Comparison of ENCODE assay signal across 1 cellular context in the genomic region with DNA sequence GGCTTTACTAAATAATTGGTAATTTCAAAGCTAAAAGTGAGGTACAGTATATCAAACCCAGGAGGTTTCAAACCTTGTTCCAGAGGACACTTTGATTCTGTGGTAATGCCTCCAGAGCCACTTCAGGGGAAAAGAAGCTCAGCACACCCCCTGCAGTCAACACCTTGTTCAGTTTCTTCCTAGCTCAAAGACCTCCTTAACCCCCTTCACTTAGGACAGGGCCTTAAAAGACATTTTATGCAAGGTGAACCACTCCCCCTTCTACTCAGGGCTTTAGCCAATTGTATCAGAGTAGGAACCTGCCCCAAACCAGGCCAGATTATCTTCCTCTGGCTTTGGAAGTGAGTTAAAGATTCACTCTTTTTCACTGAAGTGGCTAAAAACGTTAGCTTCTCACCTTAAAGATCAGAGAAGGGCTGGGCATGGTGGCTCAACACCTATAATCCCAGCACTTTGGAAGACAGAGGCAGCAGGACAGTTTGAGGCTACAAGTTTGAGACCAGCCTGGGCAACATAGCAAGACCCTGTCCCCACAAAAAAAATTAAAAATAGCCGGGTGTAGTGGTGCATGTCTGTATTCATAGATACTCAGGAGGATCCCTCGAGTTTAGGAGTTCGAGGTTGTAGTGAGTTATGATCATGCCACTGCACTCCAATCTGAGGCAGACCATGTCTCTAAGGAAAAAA.
TF ChIP-seq lines count a peak whose summit lies in the region.

No MANE protein-coding gene starts in this region.

TF ChIP-seq in HepG2, 621 proteins besides CTCF, POLR2A, EP300 and RAD21:
- peak; percentile 78 for TF ChIP-seq ZNF121 (CRISPR knock-in tag; IDR thresholded peaks at IDR 0.05)
- TF ChIP-seq ZNF678 (CRISPR knock-in tag; IDR thresholded peaks at IDR 0.05) = no peak
